26 cellular contexts compared by ENCODE assay signal in genomic region chr3:52625041-52625440, GRCh38.
A peak's percentile ranks its signal among the peaks of the same experiment; 100 is the strongest.
DNase-seq lines count a peak whose midpoint lies in the region; ATAC-seq and TF ChIP-seq lines count a peak whose summit lies in the region.
"Had no signal": no experiment of that assay in that cellular context is flagged by ENCODE, and none has a peak within 500 bp of the region (broad histone marks: within the 10 kb centered on the region; RNA-seq: fewer than 3 reads in every experiment).

No MANE protein-coding gene starts in this region.

- H3K27me3 ChIP-seq in Karpas-422 (ENCODE audit: low read length), result no peaks in the 10 kb centered on the region
- H3K27me3 ChIP-seq: BLaER1 had no signal

- no peak overlapping the region for H3K4me2 ChIP-seq in Karpas-422 (ENCODE audit: low read depth, low read length, poor library complexity, severe bottlenecking)
- H3K4me2 ChIP-seq: BLaER1 had no signal

- no peaks in the 10 kb centered on the region for H3K27me3 Mint-ChIP-seq in activated T-cell treated with anti-CD3 and anti-CD28 coated beads, Interleukin-2, amount 50 U/mL, for 24 hours
- H3K27me3 Mint-ChIP-seq in nephron progenitor cell (ENCODE audit: low read depth, poor library complexity), result no peaks in the 10 kb centered on the region
- H3K27me3 Mint-ChIP-seq: CD4-positive, alpha-beta memory T cell had no signal

- TF ChIP-seq CTCF in nephron progenitor cell (IDR thresholded peaks at IDR 0.05) (no peak), omental fat pad (IDR thresholded peaks at IDR 0.05) (no peak)

- H3K4me3 ChIP-seq in Karpas-422 (ENCODE audit: low read length), result no peak overlapping the region
- H3K4me3 ChIP-seq: BLaER1, SK-N-MC had no signal

- peak overlapping the region; percentile 11 for H3K27ac Mint-ChIP-seq in activated T-cell treated with anti-CD3 and anti-CD28 coated beads, Interleukin-2, amount 50 U/mL, for 24 hours
- H3K27ac Mint-ChIP-seq in nephron progenitor cell, result peak overlapping the region; percentile 34

- no peaks in the 10 kb centered on the region for H3K9me2 ChIP-seq in Karpas-422 (replicated peaks; ENCODE audit: insufficient read depth, low read length)

- ATAC-seq in HG03135 (IDR thresholded peaks at IDR 0.05; ENCODE audit: unreplicated experiment), result no peak
- no peak for ATAC-seq in HG02588 (IDR thresholded peaks at IDR 0.05; ENCODE audit: unreplicated experiment)
- no peak for ATAC-seq in omental fat pad (ENCODE audit: low FRiP score)
- ATAC-seq: HepG2 had no signal

- H3K79me2 ChIP-seq in Karpas-422 (ENCODE audit: low read length), result 0 out of 2 replicates have a peak, but pooled peaks cover 2% of the 10 kb centered on the region

- DNase-seq in activated T-cell treated with anti-CD3 and anti-CD28 coated beads, Interleukin-2, amount 50 U/mL, for 24 hours, result no peak
- DNase-seq in activated T-cell treated with anti-CD3 and anti-CD28 coated beads for 4 hours, result no peak
- DNase-seq in Karpas-422, result peak; percentile 16
- no peak for DNase-seq in nephron progenitor cell
- DNase-seq in omental fat pad (ENCODE audit: low spot score), result no peak
- DNase-seq: 8988T; CD4-positive, alpha-beta memory T cell; COR-L47; DMS79; EL; GF-D8; Kasumi-1; NCI-H1105 treated with DMSO at 0.1 percent for 48 hours; NCI-H146; NCI-H2029; NCI-H2171; NCI-H226; NCI-H510A; NCI-H69; OCI-M1; SIG-M5 had no signal

- peaks cover 85% of the 10 kb centered on the region for H3K36me3 Mint-ChIP-seq in activated T-cell treated with anti-CD3 and anti-CD28 coated beads, Interleukin-2, amount 50 U/mL, for 24 hours (ENCODE audit: low read depth)
- H3K36me3 Mint-ChIP-seq in nephron progenitor cell (ENCODE audit: low read depth), result peaks cover 60% of the 10 kb centered on the region

- peaks cover 38% of the 10 kb centered on the region; the same call in 1 of the 2 replicates for H3K36me3 ChIP-seq in Karpas-422 (ENCODE audit: insufficient read depth, low read length)

- no peak overlapping the region for H3K27ac ChIP-seq in Karpas-422 (ENCODE audit: low read length)
- H3K27ac ChIP-seq: BLaER1, SK-N-MC had no signal

- no peaks in the 10 kb centered on the region for H3K4me1 ChIP-seq in Karpas-422 (ENCODE audit: low read length)
- H3K4me1 ChIP-seq: BLaER1 had no signal

- H3K9me3 Mint-ChIP-seq in activated T-cell treated with anti-CD3 and anti-CD28 coated beads, Interleukin-2, amount 50 U/mL, for 24 hours, result no peaks in the 10 kb centered on the region
- H3K9me3 Mint-ChIP-seq in nephron progenitor cell, result no peaks in the 10 kb centered on the region
- H3K9me3 Mint-ChIP-seq: CD4-positive, alpha-beta memory T cell had no signal

- peaks cover 27% of the 10 kb centered on the region for H3K4me1 Mint-ChIP-seq in activated T-cell treated with anti-CD3 and anti-CD28 coated beads, Interleukin-2, amount 50 U/mL, for 24 hours (ENCODE audit: low read depth)
- no peaks in the 10 kb centered on the region for H3K4me1 Mint-ChIP-seq in nephron progenitor cell

- no peaks in the 10 kb centered on the region for H4K20me1 ChIP-seq in Karpas-422 (ENCODE audit: insufficient read depth, low read depth, low read length)

- H2AFZ ChIP-seq in Karpas-422 (ENCODE audit: low read length), result no peak overlapping the region

- no peak overlapping the region for H3K9ac ChIP-seq in Karpas-422 (ENCODE audit: low read length)
- H3K9ac ChIP-seq: BLaER1 had no signal

- no peaks in the 10 kb centered on the region for H3K9me3 ChIP-seq in Karpas-422 (ENCODE audit: low read length)
- H3K9me3 ChIP-seq: BLaER1 had no signal

- no peak overlapping the region for H3K4me3 Mint-ChIP-seq in activated T-cell treated with anti-CD3 and anti-CD28 coated beads, Interleukin-2, amount 50 U/mL, for 24 hours
- H3K4me3 Mint-ChIP-seq in nephron progenitor cell, result no peak overlapping the region
- H3K4me3 Mint-ChIP-seq: CD4-positive, alpha-beta memory T cell had no signal
